Comparison of ENCODE assay signal across 12 cellular contexts in genomic region chr22:46421272-46421671, GRCh38.
A peak's percentile ranks its signal among the peaks of the same experiment; 100 is the strongest.
DNase-seq lines count a peak whose midpoint lies in the region; ATAC-seq and FAIRE-seq lines count a peak whose summit lies in the region.
"Had no signal": no experiment of that assay in that cellular context is flagged by ENCODE, and none has a peak within 500 bp of the region (broad histone marks: within the 10 kb centered on the region; RNA-seq: fewer than 3 reads in every experiment).

No MANE protein-coding gene starts in this region.

- intact Hi-C loops in activated T-helper 1 cell treated with anti-CD3 and anti-CD28 coated beads, Interleukin-12 subunit alpha, Interleukin-12 subunit beta, Interleukin-2, Interleukin-4 antibody, amounts not matched to agents 30 ng/mL and 10 ng/mL and 1 ng/mL, durations not matched to agents 14 hours and 24 hours and 36 hours (cut with micrococcal nuclease), result no loop called here

- no peak for FAIRE-seq in frontal cortex (lab: Jason Lieb, UNC)

- ATAC-seq in activated CD8-positive, alpha-beta memory T cell treated with anti-CD3 and anti-CD28 coated beads, Interleukin-2, amount 10 ng/mL, durations not matched to agents 7 days and 5 days, result peak; percentile 39
- peak; percentile 20 for ATAC-seq in activated naive CD8-positive, alpha-beta T cell treated with anti-CD3 and anti-CD28 coated beads, Interleukin-2, amount 50 U/mL, for 24 hours

- no peak for DNase-seq in activated CD8-positive, alpha-beta memory T cell treated with anti-CD3 and anti-CD28 coated beads, Interleukin-2, amount 10 ng/mL, durations not matched to agents 7 days and 5 days
- DNase-seq in activated CD8-positive, alpha-beta memory T cell treated with anti-CD3 and anti-CD28 coated beads, Interleukin-2, amount 50 U/mL, for 48 hours, result no peak
- DNase-seq in NCI-H69 (lab: John Stamatoyannopoulos, UW) (peak; percentile 91), SIG-M5 treated with dmso at 0.1 percent for 504 hours (lab: John Stamatoyannopoulos, UW; ENCODE audit: unreplicated experiment) (no peak), frontal cortex (ENCODE audit: low spot score in 2 of 2) (no peak)
- peak; percentile 10 for DNase-seq in activated naive CD8-positive, alpha-beta T cell treated with anti-CD3 and anti-CD28 coated beads, Interleukin-2, amount 50 U/mL, for 24 hours
- DNase-seq in stimulated activated CD8-positive, alpha-beta memory T cell treated with anti-CD3 and anti-CD28 coated beads, Interleukin-2, amount 100 ng/mL, for 48 hours (ENCODE audit: low read depth in 2 of 2), result peak; percentile 10 to 13
- no peak for DNase-seq in activated T-helper 1 cell treated with anti-CD3 and anti-CD28 coated beads, Interleukin-12 subunit alpha, Interleukin-12 subunit beta, Interleukin-2, Interleukin-4 antibody, amounts not matched to agents 30 ng/mL and 10 ng/mL and 1 ng/mL, durations not matched to agents 14 hours and 24 hours and 36 hours (ENCODE audit: low spot score)
- DNase-seq: NCI-H1694 treated with DMSO at 0.1 percent for 48 hours, sigmoid colon had no signal

- H3K4me3 Mint-ChIP-seq in activated CD8-positive, alpha-beta memory T cell treated with anti-CD3 and anti-CD28 coated beads, Interleukin-2, amount 10 ng/mL, durations not matched to agents 7 days and 5 days, result no peak overlapping the region
- no peak overlapping the region for H3K4me3 Mint-ChIP-seq in activated naive CD8-positive, alpha-beta T cell treated with anti-CD3 and anti-CD28 coated beads, Interleukin-2, amount 50 U/mL, for 24 hours
- H3K4me3 Mint-ChIP-seq in activated T-helper 1 cell treated with anti-CD3 and anti-CD28 coated beads, Interleukin-12 subunit alpha, Interleukin-12 subunit beta, Interleukin-2, Interleukin-4 antibody, amounts not matched to agents 30 ng/mL and 10 ng/mL and 1 ng/mL, durations not matched to agents 14 hours and 24 hours and 36 hours, result no peak overlapping the region
- H3K4me3 Mint-ChIP-seq: natural killer cell treated with Interleukin-12 subunit alpha and Interleukin-12 subunit beta and Interleukin-15 and Interleukin-18, amount 100 ng/mL, for 72 hours had no signal

- peaks cover 8% of the 10 kb centered on the region for H3K27me3 Mint-ChIP-seq in activated CD8-positive, alpha-beta memory T cell treated with anti-CD3 and anti-CD28 coated beads, Interleukin-2, amount 10 ng/mL, durations not matched to agents 7 days and 5 days
- no peaks in the 10 kb centered on the region for H3K27me3 Mint-ChIP-seq in activated naive CD8-positive, alpha-beta T cell treated with anti-CD3 and anti-CD28 coated beads, Interleukin-2, amount 50 U/mL, for 24 hours
- peaks cover 5% of the 10 kb centered on the region for H3K27me3 Mint-ChIP-seq in activated T-helper 1 cell treated with anti-CD3 and anti-CD28 coated beads, Interleukin-12 subunit alpha, Interleukin-12 subunit beta, Interleukin-2, Interleukin-4 antibody, amounts not matched to agents 30 ng/mL and 10 ng/mL and 1 ng/mL, durations not matched to agents 14 hours and 24 hours and 36 hours (ENCODE audit: insufficient read depth)
- H3K27me3 Mint-ChIP-seq: natural killer cell treated with Interleukin-12 subunit alpha and Interleukin-12 subunit beta and Interleukin-15 and Interleukin-18, amount 100 ng/mL, for 72 hours had no signal

- no peaks in the 10 kb centered on the region for H3K36me3 Mint-ChIP-seq in activated CD8-positive, alpha-beta memory T cell treated with anti-CD3 and anti-CD28 coated beads, Interleukin-2, amount 10 ng/mL, durations not matched to agents 7 days and 5 days
- H3K36me3 Mint-ChIP-seq in activated naive CD8-positive, alpha-beta T cell treated with anti-CD3 and anti-CD28 coated beads, Interleukin-2, amount 50 U/mL, for 24 hours (ENCODE audit: low read depth), result no peaks in the 10 kb centered on the region
- no peaks in the 10 kb centered on the region for H3K36me3 Mint-ChIP-seq in activated T-helper 1 cell treated with anti-CD3 and anti-CD28 coated beads, Interleukin-12 subunit alpha, Interleukin-12 subunit beta, Interleukin-2, Interleukin-4 antibody, amounts not matched to agents 30 ng/mL and 10 ng/mL and 1 ng/mL, durations not matched to agents 14 hours and 24 hours and 36 hours (ENCODE audit: low read depth)

- CTCF ChIA-PET in activated CD8-positive, alpha-beta memory T cell treated with anti-CD3 and anti-CD28 coated beads, Interleukin-2, amount 10 ng/mL, durations not matched to agents 7 days and 5 days (lab: Charles Lee), result no interaction called here

- no peak overlapping the region for H3K27ac Mint-ChIP-seq in activated CD8-positive, alpha-beta memory T cell treated with anti-CD3 and anti-CD28 coated beads, Interleukin-2, amount 10 ng/mL, durations not matched to agents 7 days and 5 days
- H3K27ac Mint-ChIP-seq in activated naive CD8-positive, alpha-beta T cell treated with anti-CD3 and anti-CD28 coated beads, Interleukin-2, amount 50 U/mL, for 24 hours, result no peak overlapping the region
- H3K27ac Mint-ChIP-seq in activated T-helper 1 cell treated with anti-CD3 and anti-CD28 coated beads, Interleukin-12 subunit alpha, Interleukin-12 subunit beta, Interleukin-2, Interleukin-4 antibody, amounts not matched to agents 30 ng/mL and 10 ng/mL and 1 ng/mL, durations not matched to agents 14 hours and 24 hours and 36 hours, result no peak overlapping the region
- H3K27ac Mint-ChIP-seq: activated T-helper 2 cell treated with anti-CD3 and anti-CD28 coated beads, Interferon-gamma antibody, Interleukin-2, Interleukin-4, amounts not matched to agents 10 μg/mL and 5 μg/mL and 100 μg/mL, durations not matched to agents 14 hours and 24 hours and 36 hours; natural killer cell treated with Interleukin-12 subunit alpha and Interleukin-12 subunit beta and Interleukin-15 and Interleukin-18, amount 100 ng/mL, for 72 hours had no signal

- no peaks in the 10 kb centered on the region for H3K4me1 Mint-ChIP-seq in activated CD8-positive, alpha-beta memory T cell treated with anti-CD3 and anti-CD28 coated beads, Interleukin-2, amount 10 ng/mL, durations not matched to agents 7 days and 5 days
- H3K4me1 Mint-ChIP-seq in activated naive CD8-positive, alpha-beta T cell treated with anti-CD3 and anti-CD28 coated beads, Interleukin-2, amount 50 U/mL, for 24 hours, result peaks cover 6% of the 10 kb centered on the region
- H3K4me1 Mint-ChIP-seq in activated T-helper 1 cell treated with anti-CD3 and anti-CD28 coated beads, Interleukin-12 subunit alpha, Interleukin-12 subunit beta, Interleukin-2, Interleukin-4 antibody, amounts not matched to agents 30 ng/mL and 10 ng/mL and 1 ng/mL, durations not matched to agents 14 hours and 24 hours and 36 hours (ENCODE audit: low read depth), result no peaks in the 10 kb centered on the region

- no peaks in the 10 kb centered on the region for H3K9me3 Mint-ChIP-seq in activated CD8-positive, alpha-beta memory T cell treated with anti-CD3 and anti-CD28 coated beads, Interleukin-2, amount 10 ng/mL, durations not matched to agents 7 days and 5 days (ENCODE audit: low read depth)
- H3K9me3 Mint-ChIP-seq in activated naive CD8-positive, alpha-beta T cell treated with anti-CD3 and anti-CD28 coated beads, Interleukin-2, amount 50 U/mL, for 24 hours, result no peaks in the 10 kb centered on the region
- H3K9me3 Mint-ChIP-seq in activated T-helper 1 cell treated with anti-CD3 and anti-CD28 coated beads, Interleukin-12 subunit alpha, Interleukin-12 subunit beta, Interleukin-2, Interleukin-4 antibody, amounts not matched to agents 30 ng/mL and 10 ng/mL and 1 ng/mL, durations not matched to agents 14 hours and 24 hours and 36 hours, result peaks cover 12% of the 10 kb centered on the region
- H3K9me3 Mint-ChIP-seq: natural killer cell treated with Interleukin-12 subunit alpha and Interleukin-12 subunit beta and Interleukin-15 and Interleukin-18, amount 100 ng/mL, for 72 hours had no signal

Comparison
In these comparisons a context has a peak if more than half of its experiments do, and no peak if none do; other contexts are left out.
1. DNase-seq: peak in NCI-H69 (single experiment), activated naive CD8-positive, alpha-beta T cell treated with anti-CD3 and anti-CD28 coated beads, Interleukin-2, amount 50 U/mL, for 24 hours (single experiment) and stimulated activated CD8-positive, alpha-beta memory T cell treated with anti-CD3 and anti-CD28 coated beads, Interleukin-2, amount 100 ng/mL, for 48 hours (2 of 2); none in activated CD8-positive, alpha-beta memory T cell treated with anti-CD3 and anti-CD28 coated beads, Interleukin-2, amount 10 ng/mL, durations not matched to agents 7 days and 5 days (single experiment), activated CD8-positive, alpha-beta memory T cell treated with anti-CD3 and anti-CD28 coated beads, Interleukin-2, amount 50 U/mL, for 48 hours (single experiment), SIG-M5 treated with dmso at 0.1 percent for 504 hours (single experiment), frontal cortex (0 of 2) and activated T-helper 1 cell treated with anti-CD3 and anti-CD28 coated beads, Interleukin-12 subunit alpha, Interleukin-12 subunit beta, Interleukin-2, Interleukin-4 antibody, amounts not matched to agents 30 ng/mL and 10 ng/mL and 1 ng/mL, durations not matched to agents 14 hours and 24 hours and 36 hours (single experiment).